In genomic region chrX:15988661-15989603, GRCh38 we compare ENCODE assay signal across 9 cellular contexts.
DNase-seq lines count a peak whose midpoint lies in the region; ATAC-seq, FAIRE-seq and TF ChIP-seq lines count a peak whose summit lies in the region.
"Had no signal": no experiment of that assay in that cellular context is flagged by ENCODE, and none has a peak within 500 bp of the region (broad histone marks: within the 10 kb centered on the region; RNA-seq: fewer than 3 reads in every experiment).

No MANE protein-coding gene starts in this region.

- peak overlapping the region; percentile 72 for H2AFZ ChIP-seq in neuronal stem cell (ENCODE audit: low read length)

- no peak overlapping the region for H3K4me2 ChIP-seq in neuronal stem cell (ENCODE audit: insufficient read depth, low read length, poor library complexity, severe bottlenecking)

- H4K91ac ChIP-seq in neuronal stem cell (ENCODE audit: low read depth, low read length, poor library complexity) = no peak overlapping the region

- no peak overlapping the region for H2BK12ac ChIP-seq in neuronal stem cell (ENCODE audit: low read length)

- H3K36me3 ChIP-seq in neuronal stem cell (replicated peaks in 1 of 2; ENCODE audit: control insufficient read depth in 2 of 2, insufficient read depth in 2 of 2, low read length in 2 of 2) = no peaks in the 10 kb centered on the region

- H2AK5ac ChIP-seq in neuronal stem cell (ENCODE audit: low read depth, low read length) = no peak overlapping the region

- no peak for TF ChIP-seq CTCF in choroid plexus epithelial cell (conservative IDR thresholded peaks at IDR 0.05; ENCODE audit: low read depth, low read length)
- no peak for TF ChIP-seq CTCF in D721Med (IDR thresholded peaks at IDR 0.05; ENCODE audit: insufficient read depth, missing control alignments)

- DNase-seq in ELR (ENCODE audit: low read depth) = peak; percentile 71
- peak; percentile 78 for DNase-seq in LHCN-M2 (ENCODE audit: low read depth)
- DNase-seq in choroid plexus epithelial cell (ENCODE audit: low read depth) = peak; percentile 53
- DNase-seq in neuronal stem cell (ENCODE audit: low spot score) = no peak
- DNase-seq in stimulated activated CD4-positive, alpha-beta T cell treated with anti-CD3 and anti-CD28 coated beads, Interleukin-12 subunit alpha, Interleukin-12 subunit beta, amount 100 ng/mL, for 4 hours = no peak
- DNase-seq in D721Med (ENCODE audit: insufficient read length, low spot score) = no peak
- DNase-seq: activated T-cell treated with anti-CD3 and anti-CD28 coated beads, Interleukin-2, amount 50 U/mL, for 4 hours had no signal

- H3K18ac ChIP-seq in neuronal stem cell (ENCODE audit: low read length) = no peak overlapping the region

- H3K4me3 ChIP-seq in choroid plexus epithelial cell (ENCODE audit: low read depth, low read length) (no peak overlapping the region), neuronal stem cell (ENCODE audit: low read length in 2 of 2) (no peak overlapping the region)

- H3K79me1 ChIP-seq in neuronal stem cell (ENCODE audit: low read depth, low read length) = no peaks in the 10 kb centered on the region

- no peak overlapping the region for H2BK5ac ChIP-seq in neuronal stem cell (ENCODE audit: low read length)

- H3K4me1 ChIP-seq in neuronal stem cell (ENCODE audit: control insufficient read depth in 2 of 2, insufficient read depth in 1 of 2, low read depth in 1 of 2, low read length in 2 of 2) = peaks cover 0 to 11% of the 10 kb centered on the region in 2 donors

- no peak overlapping the region for H2BK15ac ChIP-seq in neuronal stem cell (ENCODE audit: low read length)

- no peak overlapping the region for H3K14ac ChIP-seq in neuronal stem cell (ENCODE audit: low read length)

- H3K23ac ChIP-seq in neuronal stem cell (ENCODE audit: low read depth, low read length, poor library complexity) = no peak overlapping the region

- ATAC-seq in HG03135 (IDR thresholded peaks at IDR 0.05; ENCODE audit: unreplicated experiment) (no peak), HG03097 (IDR thresholded peaks at IDR 0.05; ENCODE audit: low FRiP score, unreplicated experiment) (no peak)
- ATAC-seq: activated T-cell treated with anti-CD3 and anti-CD28 coated beads, Interleukin-2, amount 50 U/mL, for 4 hours had no signal

- no peak overlapping the region for H3K4ac ChIP-seq in neuronal stem cell (ENCODE audit: low read length)

- H3K9me3 ChIP-seq in neuronal stem cell (replicated peaks in 1 of 2; ENCODE audit: control insufficient read depth in 2 of 2, insufficient read depth in 1 of 2, low read depth in 1 of 2, low read length in 2 of 2) = no peaks in the 10 kb centered on the region

- no peak overlapping the region for H2BK120ac ChIP-seq in neuronal stem cell (ENCODE audit: low read depth, low read length)

- no peaks in the 10 kb centered on the region for H3K27me3 ChIP-seq in neuronal stem cell (ENCODE audit: control insufficient read depth in 3 of 3, insufficient read depth in 3 of 3, low read depth in 1 of 3, low read length in 3 of 3)

- no CpG with 5 or more reads among the region's 5 CpGs for WGBS in neuronal stem cell (ENCODE audit: extremely low coverage in 2 of 2, insufficient read length in 2 of 2, insufficient replicate concordance in 1 of 2), 2 donors

- no peak overlapping the region for H3K9ac ChIP-seq in neuronal stem cell (ENCODE audit: low read depth, low read length, poor library complexity)

- no peak for FAIRE-seq in D721Med (lab: Jason Lieb, UNC)

- no peak overlapping the region for H3K27ac ChIP-seq in neuronal stem cell (replicated peaks; ENCODE audit: low read length)

- H4K8ac ChIP-seq in neuronal stem cell (ENCODE audit: low read depth, low read length) = no peak overlapping the region

Comparison
In these comparisons a context has a peak if more than half of its experiments do, and no peak if none do; other contexts are left out.
1. DNase-seq: peak in ELR (single experiment), LHCN-M2 (single experiment) and choroid plexus epithelial cell (single experiment); none in neuronal stem cell (single experiment), stimulated activated CD4-positive, alpha-beta T cell treated with anti-CD3 and anti-CD28 coated beads, Interleukin-12 subunit alpha, Interleukin-12 subunit beta, amount 100 ng/mL, for 4 hours (single experiment) and D721Med (single experiment).